1 cellular context compared by ENCODE assay signal in the genomic region with DNA sequence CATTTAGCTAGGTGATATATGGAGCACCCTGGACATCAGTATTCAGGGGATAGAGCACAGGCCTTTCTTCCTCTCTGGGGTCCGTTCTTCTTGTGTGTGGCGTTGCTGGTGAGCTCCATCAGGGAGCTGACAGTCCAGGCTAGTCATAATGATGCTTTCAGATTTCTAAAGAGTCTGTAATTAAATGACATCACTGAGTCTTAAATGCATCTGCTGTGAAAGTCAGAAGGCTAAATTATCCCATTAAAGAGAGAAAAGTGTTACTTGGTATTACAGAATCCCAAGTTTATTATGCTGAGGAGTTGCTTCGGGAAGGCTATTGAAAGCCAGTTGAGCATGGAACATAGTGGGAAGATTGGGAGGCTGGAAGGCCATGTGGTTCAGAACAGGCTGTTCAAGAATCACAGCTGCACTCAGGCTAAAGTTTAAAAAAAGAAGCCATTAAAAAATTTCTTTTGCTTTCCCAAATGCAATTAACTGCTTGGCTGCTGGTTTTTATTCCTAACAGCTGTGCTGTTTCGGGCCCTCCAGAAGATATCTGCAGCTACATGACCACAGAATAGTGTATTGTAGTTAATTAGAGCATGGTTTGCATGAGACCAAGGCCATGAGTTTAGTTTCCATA.
TF ChIP-seq lines count a peak whose summit lies in the region.

No MANE protein-coding gene starts in this region.

TF ChIP-seq in WTC11, 78 proteins besides CTCF, POLR2A, EP300 and RAD21 (continued from another document):
- TF ChIP-seq, protein P1, sequence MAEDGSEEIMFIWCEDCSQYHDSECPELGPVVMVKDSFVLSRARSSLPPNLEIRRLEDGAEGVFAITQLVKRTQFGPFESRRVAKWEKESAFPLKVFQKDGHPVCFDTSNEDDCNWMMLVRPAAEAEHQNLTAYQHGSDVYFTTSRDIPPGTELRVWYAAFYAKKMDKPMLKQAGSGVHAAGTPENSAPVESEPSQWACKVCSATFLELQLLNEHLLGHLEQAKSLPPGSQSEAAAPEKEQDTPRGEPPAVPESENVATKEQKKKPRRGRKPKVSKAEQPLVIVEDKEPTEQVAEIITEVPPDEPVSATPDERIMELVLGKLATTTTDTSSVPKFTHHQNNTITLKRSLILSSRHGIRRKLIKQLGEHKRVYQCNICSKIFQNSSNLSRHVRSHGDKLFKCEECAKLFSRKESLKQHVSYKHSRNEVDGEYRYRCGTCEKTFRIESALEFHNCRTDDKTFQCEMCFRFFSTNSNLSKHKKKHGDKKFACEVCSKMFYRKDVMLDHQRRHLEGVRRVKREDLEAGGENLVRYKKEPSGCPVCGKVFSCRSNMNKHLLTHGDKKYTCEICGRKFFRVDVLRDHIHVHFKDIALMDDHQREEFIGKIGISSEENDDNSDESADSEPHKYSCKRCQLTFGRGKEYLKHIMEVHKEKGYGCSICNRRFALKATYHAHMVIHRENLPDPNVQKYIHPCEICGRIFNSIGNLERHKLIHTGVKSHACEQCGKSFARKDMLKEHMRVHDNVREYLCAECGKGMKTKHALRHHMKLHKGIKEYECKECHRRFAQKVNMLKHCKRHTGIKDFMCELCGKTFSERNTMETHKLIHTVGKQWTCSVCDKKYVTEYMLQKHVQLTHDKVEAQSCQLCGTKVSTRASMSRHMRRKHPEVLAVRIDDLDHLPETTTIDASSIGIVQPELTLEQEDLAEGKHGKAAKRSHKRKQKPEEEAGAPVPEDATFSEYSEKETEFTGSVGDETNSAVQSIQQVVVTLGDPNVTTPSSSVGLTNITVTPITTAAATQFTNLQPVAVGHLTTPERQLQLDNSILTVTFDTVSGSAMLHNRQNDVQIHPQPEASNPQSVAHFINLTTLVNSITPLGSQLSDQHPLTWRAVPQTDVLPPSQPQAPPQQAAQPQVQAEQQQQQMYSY (CRISPR knock-in tag; IDR thresholded peaks at IDR 0.05) = no peak
- TF ChIP-seq ZNF232 (CRISPR knock-in tag; IDR thresholded peaks at IDR 0.05) (no peak), OVOL2 (CRISPR knock-in tag; IDR thresholded peaks at IDR 0.05; ENCODE audit: borderline replicate concordance) (no peak)
- TF ChIP-seq, protein P2, sequence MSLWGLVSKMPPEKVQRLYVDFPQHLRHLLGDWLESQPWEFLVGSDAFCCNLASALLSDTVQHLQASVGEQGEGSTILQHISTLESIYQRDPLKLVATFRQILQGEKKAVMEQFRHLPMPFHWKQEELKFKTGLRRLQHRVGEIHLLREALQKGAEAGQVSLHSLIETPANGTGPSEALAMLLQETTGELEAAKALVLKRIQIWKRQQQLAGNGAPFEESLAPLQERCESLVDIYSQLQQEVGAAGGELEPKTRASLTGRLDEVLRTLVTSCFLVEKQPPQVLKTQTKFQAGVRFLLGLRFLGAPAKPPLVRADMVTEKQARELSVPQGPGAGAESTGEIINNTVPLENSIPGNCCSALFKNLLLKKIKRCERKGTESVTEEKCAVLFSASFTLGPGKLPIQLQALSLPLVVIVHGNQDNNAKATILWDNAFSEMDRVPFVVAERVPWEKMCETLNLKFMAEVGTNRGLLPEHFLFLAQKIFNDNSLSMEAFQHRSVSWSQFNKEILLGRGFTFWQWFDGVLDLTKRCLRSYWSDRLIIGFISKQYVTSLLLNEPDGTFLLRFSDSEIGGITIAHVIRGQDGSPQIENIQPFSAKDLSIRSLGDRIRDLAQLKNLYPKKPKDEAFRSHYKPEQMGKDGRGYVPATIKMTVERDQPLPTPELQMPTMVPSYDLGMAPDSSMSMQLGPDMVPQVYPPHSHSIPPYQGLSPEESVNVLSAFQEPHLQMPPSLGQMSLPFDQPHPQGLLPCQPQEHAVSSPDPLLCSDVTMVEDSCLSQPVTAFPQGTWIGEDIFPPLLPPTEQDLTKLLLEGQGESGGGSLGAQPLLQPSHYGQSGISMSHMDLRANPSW (CRISPR knock-in tag; conservative IDR thresholded peaks at IDR 0.05; ENCODE audit: low read depth) = no peak
- TF ChIP-seq, protein P3, sequence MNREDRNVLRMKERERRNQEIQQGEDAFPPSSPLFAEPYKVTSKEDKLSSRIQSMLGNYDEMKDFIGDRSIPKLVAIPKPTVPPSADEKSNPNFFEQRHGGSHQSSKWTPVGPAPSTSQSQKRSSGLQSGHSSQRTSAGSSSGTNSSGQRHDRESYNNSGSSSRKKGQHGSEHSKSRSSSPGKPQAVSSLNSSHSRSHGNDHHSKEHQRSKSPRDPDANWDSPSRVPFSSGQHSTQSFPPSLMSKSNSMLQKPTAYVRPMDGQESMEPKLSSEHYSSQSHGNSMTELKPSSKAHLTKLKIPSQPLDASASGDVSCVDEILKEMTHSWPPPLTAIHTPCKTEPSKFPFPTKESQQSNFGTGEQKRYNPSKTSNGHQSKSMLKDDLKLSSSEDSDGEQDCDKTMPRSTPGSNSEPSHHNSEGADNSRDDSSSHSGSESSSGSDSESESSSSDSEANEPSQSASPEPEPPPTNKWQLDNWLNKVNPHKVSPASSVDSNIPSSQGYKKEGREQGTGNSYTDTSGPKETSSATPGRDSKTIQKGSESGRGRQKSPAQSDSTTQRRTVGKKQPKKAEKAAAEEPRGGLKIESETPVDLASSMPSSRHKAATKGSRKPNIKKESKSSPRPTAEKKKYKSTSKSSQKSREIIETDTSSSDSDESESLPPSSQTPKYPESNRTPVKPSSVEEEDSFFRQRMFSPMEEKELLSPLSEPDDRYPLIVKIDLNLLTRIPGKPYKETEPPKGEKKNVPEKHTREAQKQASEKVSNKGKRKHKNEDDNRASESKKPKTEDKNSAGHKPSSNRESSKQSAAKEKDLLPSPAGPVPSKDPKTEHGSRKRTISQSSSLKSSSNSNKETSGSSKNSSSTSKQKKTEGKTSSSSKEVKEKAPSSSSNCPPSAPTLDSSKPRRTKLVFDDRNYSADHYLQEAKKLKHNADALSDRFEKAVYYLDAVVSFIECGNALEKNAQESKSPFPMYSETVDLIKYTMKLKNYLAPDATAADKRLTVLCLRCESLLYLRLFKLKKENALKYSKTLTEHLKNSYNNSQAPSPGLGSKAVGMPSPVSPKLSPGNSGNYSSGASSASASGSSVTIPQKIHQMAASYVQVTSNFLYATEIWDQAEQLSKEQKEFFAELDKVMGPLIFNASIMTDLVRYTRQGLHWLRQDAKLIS (CRISPR knock-in tag; IDR thresholded peaks at IDR 0.05; ENCODE audit: borderline replicate concordance) = no peak
